In genomic region chr12:19643635-19644034, GRCh38 we compare ENCODE assay signal across 9 cellular contexts.
A peak's percentile ranks its signal among the peaks of the same experiment; 100 is the strongest.
DNase-seq lines count a peak whose midpoint lies in the region; ATAC-seq and TF ChIP-seq lines count a peak whose summit lies in the region.
"Had no signal": no experiment of that assay in that cellular context is flagged by ENCODE, and none has a peak within 500 bp of the region (broad histone marks: within the 10 kb centered on the region; RNA-seq: fewer than 3 reads in every experiment).

No MANE protein-coding gene starts in this region.

- CTCF ChIA-PET in HCT116 (lab: Charles Lee), result no interaction called here

- peak; percentile 77 for ATAC-seq in HCT116
- ATAC-seq in HG02852 (IDR thresholded peaks at IDR 0.05; ENCODE audit: unreplicated experiment), result no peak

- no peaks in the 10 kb centered on the region for H3K4me1 ChIP-seq in HCT116 (ENCODE audit: control insufficient read depth in 1 of 2, insufficient read depth in 2 of 2, low read length in 2 of 2)
- H3K4me1 ChIP-seq in sigmoid colon, result peaks cover 0 to 5% (median 0%) of the 10 kb centered on the region in 4 donors
- H3K4me1 ChIP-seq: SJSA1 had no signal

- H2AFZ ChIP-seq in HCT116 (ENCODE audit: low read depth, low read length, poor library complexity, severe bottlenecking), result no peak overlapping the region

- TF ChIP-seq RAD21 in HCT116 (IDR thresholded peaks at IDR 0.05; ENCODE audit: low read depth), result peak; percentile 60

- TF ChIP-seq POLR2A in HCT116 (IDR thresholded peaks at IDR 0.05; ENCODE audit: borderline replicate concordance, extremely low read depth, insufficient read depth, insufficient read length) (no peak), sigmoid colon (IDR thresholded peaks at IDR 0.05) (no peak)

- no TSS peak for BruUV-seq in HCT116 (replicated peaks; lab: Mats Ljungman, UMichigan)

- no peak overlapping the region for H3K4me2 ChIP-seq in HCT116 (ENCODE audit: low read length)

- TF ChIP-seq EP300 in sigmoid colon (IDR thresholded peaks at IDR 0.05), result no peak

- intact Hi-C loops in HCT116 (cut with micrococcal nuclease), result loop anchor here (5.0 kb wide), 1 partner anchor 71 kb away; no protein-coding TSS in a partner anchor
- intact Hi-C loops in sigmoid colon (cut with DNase I), result no loop called here

- no peak overlapping the region for H3K27ac ChIP-seq in HCT116 (ENCODE audit: low read depth, low read length)
- H3K27ac ChIP-seq in sigmoid colon, result no peak overlapping the region
- H3K27ac ChIP-seq: SJSA1 had no signal

- no peaks in the 10 kb centered on the region for H3K9me2 ChIP-seq in HCT116 (ENCODE audit: insufficient read depth)

- DNase-seq in HCT116 (ENCODE audit: low read depth, low spot score) (peak; percentile 39), RKO (ENCODE audit: low spot score) (peak; percentile 44), foreskin melanocyte (peak; percentile 18), sigmoid colon (no peak), NAMALWA (ENCODE audit: low spot score) (no peak)
- DNase-seq in activated CD4-positive, alpha-beta T cell treated with anti-CD3 and anti-CD28 coated beads, Interleukin-2, amount 50 U/mL, for 48 hours, result no peak
- DNase-seq: naive B cell had no signal

- POLR2A ChIA-PET in HCT116 (lab: Charles Lee), result no interaction called here

- H3K79me2 ChIP-seq in HCT116 (ENCODE audit: insufficient read depth, low read length), result no peaks in the 10 kb centered on the region

- peak; percentile 24 to 60 (median 55); a peak in 5 of 6 replicates for TF ChIP-seq CTCF in HCT116 (IDR thresholded peaks at IDR 0.05 in 2 of 3, conservative IDR thresholded peaks at IDR 0.05 in 1 of 3; ENCODE audit: borderline replicate concordance in 1 of 3, insufficient read depth in 1 of 3, low read depth in 2 of 3, low read length in 2 of 3)
- TF ChIP-seq CTCF in sigmoid colon (IDR thresholded peaks at IDR 0.05), result peak in 3 of 4 experiments; percentile 13 to 41 (median 14)

- H3K9me3 ChIP-seq in HCT116 (ENCODE audit: control insufficient read depth in 1 of 2, insufficient read depth in 1 of 2, low read depth in 1 of 2, low read length in 2 of 2) (no peaks in the 10 kb centered on the region), sigmoid colon (peaks cover 0 to 5% (median 0%) of the 10 kb centered on the region in 4 donors)
- H3K9me3 ChIP-seq: SJSA1 had no signal

- no peak overlapping the region for H3K9ac ChIP-seq in HCT116 (ENCODE audit: low read length)

- RAD21 ChIA-PET in HCT116 (lab: Charles Lee; ENCODE audit: low non-redundant PET in 1 of 2, low total read pairs in 2 of 2, uncharacterized antibody in 2 of 2, unreplicated experiment in 2 of 2), result no interaction called here

- H3K36me3 ChIP-seq in HCT116 (ENCODE audit: control insufficient read depth in 1 of 2, insufficient read depth in 2 of 2, low read length in 2 of 2) (no peaks in the 10 kb centered on the region), sigmoid colon (no peaks in the 10 kb centered on the region)
- H3K36me3 ChIP-seq: SJSA1 had no signal

- H4K20me1 ChIP-seq in HCT116 (ENCODE audit: insufficient read depth), result no peaks in the 10 kb centered on the region

- WGBS in sigmoid colon, 2 donors, result 22 to 32% methylated on average over 5 of the region's 5 CpGs

- H3K27me3 ChIP-seq in HCT116 (ENCODE audit: insufficient read depth, low read length) (no peaks in the 10 kb centered on the region), sigmoid colon (no peaks in the 10 kb centered on the region)
- H3K27me3 ChIP-seq: SJSA1 had no signal

- H3K4me3 ChIP-seq in HCT116 (replicated peaks in 1 of 2; ENCODE audit: low read depth in 1 of 2, low read length in 2 of 2) (no peak overlapping the region), sigmoid colon (no peak overlapping the region)
- H3K4me3 ChIP-seq: SJSA1 had no signal

TF ChIP-seq in HCT116, 20 proteins besides CTCF, POLR2A, EP300 and RAD21:
- TF ChIP-seq SRF (IDR thresholded peaks at IDR 0.05; ENCODE audit: low read depth) (no peak), CEBPB (IDR thresholded peaks at IDR 0.05; ENCODE audit: low read depth) (peak; percentile 63; the same call in 1 of the 2 replicates), FOSL1 (IDR thresholded peaks at IDR 0.05; ENCODE audit: low read depth) (no peak)

Comparison
In these comparisons a context has a peak if more than half of its experiments do, and no peak if none do; other contexts are left out.
1. DNase-seq: peak in HCT116 (single experiment), RKO (single experiment) and foreskin melanocyte (single experiment); none in sigmoid colon (single experiment), NAMALWA (single experiment) and activated CD4-positive, alpha-beta T cell treated with anti-CD3 and anti-CD28 coated beads, Interleukin-2, amount 50 U/mL, for 48 hours (0 of 2).